ENCODE assay signal across 27 cellular contexts in the genomic region with DNA sequence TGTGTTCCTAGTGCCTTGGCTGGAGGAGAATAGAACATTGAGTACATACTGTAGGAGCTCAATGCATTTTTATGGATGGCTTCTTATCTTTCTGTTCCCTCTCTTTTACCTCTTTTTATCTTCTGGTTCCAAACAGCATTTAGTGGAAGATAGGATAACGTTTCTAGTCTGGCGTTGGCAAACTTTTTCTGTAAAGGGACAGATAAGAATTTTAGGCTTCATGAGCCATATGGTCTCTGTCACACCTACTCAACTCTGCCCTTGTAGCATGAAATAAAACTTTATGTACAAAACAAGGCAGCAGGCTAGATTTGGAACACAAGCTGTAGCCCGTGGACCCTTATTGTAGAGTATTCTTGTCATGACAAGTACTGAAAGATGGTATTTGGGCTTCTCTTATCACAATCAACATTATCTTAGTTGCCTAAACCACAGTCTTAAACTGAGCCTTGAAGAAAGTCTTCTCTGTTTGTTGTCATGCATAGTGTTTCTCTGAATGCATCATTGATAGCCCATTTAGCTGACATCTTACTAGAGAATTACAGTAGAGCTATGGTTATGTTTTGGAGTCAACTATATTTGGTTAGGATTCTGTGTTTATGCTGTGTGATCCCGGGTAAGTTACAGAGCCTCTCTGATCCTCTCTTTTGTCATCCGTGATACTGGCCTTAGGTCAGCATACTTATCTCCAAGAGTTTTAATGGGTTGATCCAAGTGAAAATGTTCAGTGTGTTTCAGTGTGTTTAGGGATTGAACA.
"Had no signal": no experiment of that assay in that cellular context is flagged by ENCODE, and none has a peak within 500 bp of the region (broad histone marks: within the 10 kb centered on the region; RNA-seq: fewer than 3 reads in every experiment).

No MANE protein-coding gene starts in this region.

- H3K4me1 ChIP-seq: left lung, lower lobe of right lung, pancreas, prostate gland, spleen, suprapubic skin, tibial artery, upper lobe of right lung had no signal

- H3K27ac ChIP-seq: left lung, lower lobe of right lung, pancreas, prostate gland, skin epidermis, spleen, suprapubic skin, thoracic aorta, tibial artery, upper lobe of right lung had no signal

- ATAC-seq: left colon; left lung; lower lobe of right lung; natural killer cell; pancreas; right cardiac atrium; sciatic nerve; stimulated activated effector memory CD8-positive, alpha-beta T cell treated with anti-CD3 and anti-CD28 coated beads, Interleukin-12 subunit alpha, Interleukin-12 subunit beta, amount 100 ng/mL, for 72 hours; upper lobe of right lung had no signal

- DNase-seq: hypothalamus; immature natural killer cell; kidney; left colon; left lung; lower lobe of right lung; mammary epithelial cell; mesenchymal stem cell; naive B cell; natural killer cell; nephron progenitor cell; pancreas; posterior cingulate gyrus; retina; right cardiac atrium; spleen; stimulated activated CD4-positive, alpha-beta T cell treated with anti-CD3 and anti-CD28 coated beads, Interleukin-4, amount 100 ng/mL, for 24 hours; stimulated activated naive CD4-positive, alpha-beta T cell; tibial artery; trophoblast cell; upper lobe of right lung had no signal

- H3K27me3 ChIP-seq: left lung, pancreas, spleen, suprapubic skin, tibial artery, upper lobe of right lung had no signal

- H3K36me3 ChIP-seq: left lung, lower lobe of right lung, pancreas, prostate gland, spleen, suprapubic skin, thoracic aorta, tibial artery, upper lobe of right lung had no signal

- H3K9me3 ChIP-seq: left lung, lower lobe of right lung, pancreas, prostate gland, spleen, tibial artery, upper lobe of right lung had no signal

- H3K4me3 ChIP-seq: left lung, lower lobe of right lung, pancreas, prostate gland, skin epidermis, spleen, suprapubic skin, thoracic aorta, tibial artery, upper lobe of right lung had no signal
